Comparison of ENCODE assay signal across 1 cellular context in genomic region chr14:69696633-69697557, GRCh38.
A peak's percentile ranks its signal among the peaks of the same experiment; 100 is the strongest.
TF ChIP-seq lines count a peak whose summit lies in the region.

No MANE protein-coding gene starts in this region.

TF ChIP-seq in K562, 482 proteins besides CTCF, POLR2A, EP300 and RAD21 (continued from another document and continues in another):
- TF ChIP-seq REST (CRISPR knock-in tag; IDR thresholded peaks at IDR 0.05; ENCODE audit: low read depth) (no peak), PHB2 (IDR thresholded peaks at IDR 0.05; ENCODE audit: low read depth) (no peak), SMARCA4 (IDR thresholded peaks at IDR 0.05) (no peak), CREB1 (IDR thresholded peaks at IDR 0.05) (no peak), CREB1 (CRISPR knock-in tag; IDR thresholded peaks at IDR 0.05) (no peak), OTX1 (CRISPR knock-in tag; IDR thresholded peaks at IDR 0.05) (0 out of 2 replicates have a peak, but pooled peaks have one; percentile 24), PKNOX1 (IDR thresholded peaks at IDR 0.05) (peak; percentile 72), ZFP36 (IDR thresholded peaks at IDR 0.05; ENCODE audit: low read depth, low read length, partially characterized antibody) (peak; percentile 53), POLR2AphosphoS2 (IDR thresholded peaks at IDR 0.05; ENCODE audit: low read length) (peak; percentile 90), ERF (CRISPR knock-in tag; IDR thresholded peaks at IDR 0.05) (peak; percentile 89; the same call in 1 of the 2 replicates), HOMEZ (CRISPR knock-in tag; IDR thresholded peaks at IDR 0.05) (no peak), NFATC3 (IDR thresholded peaks at IDR 0.05) (no peak), NFE2 (IDR thresholded peaks at IDR 0.05; ENCODE audit: low read depth) (peak; percentile 45; the same call in 1 of the 2 replicates), HMGXB4 (CRISPR knock-in tag; IDR thresholded peaks at IDR 0.05) (no peak), PRDM10 (IDR thresholded peaks at IDR 0.05; ENCODE audit: partially characterized antibody) (peak; percentile 33), KLF16 (IDR thresholded peaks at IDR 0.05) (peak; percentile 26; the same call in 1 of the 2 replicates), ATF7 (IDR thresholded peaks at IDR 0.05) (peak; percentile 67; the same call in 1 of the 2 replicates), TSHZ1 (CRISPR knock-in tag; IDR thresholded peaks at IDR 0.05) (no peak), MEIS2 (IDR thresholded peaks at IDR 0.05; ENCODE audit: partially characterized antibody) (peak; percentile 51), HBP1 (CRISPR knock-in tag; IDR thresholded peaks at IDR 0.05) (peak; percentile 74), ZNF589 (CRISPR knock-in tag; IDR thresholded peaks at IDR 0.05; ENCODE audit: low read depth) (peak; percentile 93), ZC3H11A (IDR thresholded peaks at IDR 0.05; ENCODE audit: low read depth, low read length) (no peak), EP400 (IDR thresholded peaks at IDR 0.05) (peak; percentile 39), EHMT2 (IDR thresholded peaks at IDR 0.05) (peak; percentile 83), ZNF274 (IDR thresholded peaks at IDR 0.05; ENCODE audit: borderline replicate concordance, low read depth, low read length) (no peak), VEZF1 (CRISPR knock-in tag; IDR thresholded peaks at IDR 0.05) (peak; percentile 52), CBX2 (IDR thresholded peaks at IDR 0.05; ENCODE audit: insufficient read depth, low read length, poor library complexity, severe bottlenecking) (no peak), ZNF639 (CRISPR knock-in tag; conservative IDR thresholded peaks at IDR 0.05 in 1 of 2, IDR thresholded peaks at IDR 0.05 in 1 of 2) (peak in 1 of 2 experiments; percentile 88; a peak in 2 of 4 replicates), DMBX1 (CRISPR knock-in tag; IDR thresholded peaks at IDR 0.05; ENCODE audit: borderline replicate concordance) (peak; percentile 85), NFRKB (IDR thresholded peaks at IDR 0.05; ENCODE audit: low read depth) (peak; percentile 76), ZNF347 (CRISPR knock-in tag; IDR thresholded peaks at IDR 0.05; ENCODE audit: low read depth) (no peak), BRD4 (IDR thresholded peaks at IDR 0.05) (peak; percentile 26; the same call in 1 of the 2 replicates), ETV6 (IDR thresholded peaks at IDR 0.05; ENCODE audit: borderline replicate concordance in 1 of 2, low read depth in 2 of 2, low read length in 1 of 2) (no peak), ETV6 (CRISPR knock-in tag; IDR thresholded peaks at IDR 0.05; ENCODE audit: borderline replicate concordance) (no peak), BCL6 (CRISPR knock-in tag; IDR thresholded peaks at IDR 0.05) (0 out of 2 replicates have a peak, but pooled peaks have one; percentile 34), NR4A1 (CRISPR knock-in tag; IDR thresholded peaks at IDR 0.05) (no peak), NR4A1 (tag; IDR thresholded peaks at IDR 0.05) (peak; percentile 97), ZSCAN29 (IDR thresholded peaks at IDR 0.05) (0 out of 2 replicates have a peak, but pooled peaks have one; percentile 49), HEY1 (CRISPR knock-in tag; IDR thresholded peaks at IDR 0.05; ENCODE audit: borderline replicate concordance) (no peak), POLR2H (tag; IDR thresholded peaks at IDR 0.05; ENCODE audit: low read depth) (peak; percentile 93), MLX (CRISPR knock-in tag; conservative IDR thresholded peaks at IDR 0.05) (no peak), PRPF4 (IDR thresholded peaks at IDR 0.05; ENCODE audit: insufficient read depth, low read depth, low read length, poor library complexity, severe bottlenecking) (no peak)
